ENCODE assay signal across 8 cellular contexts in genomic region chr19:55116232-55117062, GRCh38. TPM values are rescaled to one million over a fixed set of nuclear protein-coding genes. Genes with fewer than 3 reads are reported as not detected.
DNase-seq lines count a peak whose midpoint lies in the region; ATAC-seq and TF ChIP-seq lines count a peak whose summit lies in the region.

No MANE protein-coding gene starts in this region.

- peak overlapping the region; percentile 34; the same call in 1 of the 2 replicates for H2AFZ ChIP-seq in GM23248
- H2AFZ ChIP-seq in osteoblast (ENCODE audit: low read length): peak overlapping the region; percentile 75

- peak overlapping the region; percentile 95 for H3K27ac Mint-ChIP-seq in activated naive CD8-positive, alpha-beta T cell treated with anti-CD3 and anti-CD28 coated beads, Interleukin-2, amount 50 U/mL, for 24 hours

- intact Hi-C loops in Right ventricle myocardium superior (cut with DNase I): no loop called here

- TF ChIP-seq POLR2A in Raji (IDR thresholded peaks at IDR 0.05; ENCODE audit: insufficient read depth, low read depth, low read length): peak; percentile 59

- H3K27ac ChIP-seq in BLaER1 (peak overlapping the region; percentile 93), GM23248 (peak overlapping the region; percentile 76), osteoblast (ENCODE audit: low read depth, low read length) (peak overlapping the region; percentile 77), urinary bladder (ENCODE audit: low read depth) (peak overlapping the region; percentile 80)

- no peaks in the 10 kb centered on the region for H3K9me2 ChIP-seq in GM23248 (ENCODE audit: insufficient read depth)

- ATAC-seq in activated naive CD8-positive, alpha-beta T cell treated with anti-CD3 and anti-CD28 coated beads, Interleukin-2, amount 50 U/mL, for 24 hours: peak; percentile 58
- ATAC-seq in Right ventricle myocardium superior (ENCODE audit: poor library complexity) (peak; percentile 23), HG03439 (IDR thresholded peaks at IDR 0.05; ENCODE audit: unreplicated experiment) (no peak)

- no peaks in the 10 kb centered on the region for H3K9me3 Mint-ChIP-seq in activated naive CD8-positive, alpha-beta T cell treated with anti-CD3 and anti-CD28 coated beads, Interleukin-2, amount 50 U/mL, for 24 hours

- DNase-seq in GM23248 (peak; percentile 89), Right ventricle myocardium superior (peak; percentile 84), osteoblast (ENCODE audit: insufficient read length, low spot score, missing footprints) (peak; percentile 98)
- DNase-seq in activated naive CD8-positive, alpha-beta T cell treated with anti-CD3 and anti-CD28 coated beads, Interleukin-2, amount 50 U/mL, for 24 hours: peak; percentile 64

- H3K4me3 ChIP-seq in BLaER1 (peak overlapping the region; percentile 98), GM23248 (peak overlapping the region; percentile 93), osteoblast (ENCODE audit: insufficient read depth, low read length) (peak overlapping the region; percentile 94), urinary bladder (ENCODE audit: low read depth, low read length) (peak overlapping the region; percentile 96)

- H3K36me3 Mint-ChIP-seq in activated naive CD8-positive, alpha-beta T cell treated with anti-CD3 and anti-CD28 coated beads, Interleukin-2, amount 50 U/mL, for 24 hours (ENCODE audit: low read depth): peaks cover 10% of the 10 kb centered on the region

- H3K4me3 Mint-ChIP-seq in activated naive CD8-positive, alpha-beta T cell treated with anti-CD3 and anti-CD28 coated beads, Interleukin-2, amount 50 U/mL, for 24 hours: peak overlapping the region; percentile 100

- H3F3A ChIP-seq in GM23248 (ENCODE audit: insufficient read depth): no peaks in the 10 kb centered on the region; the same call in 1 of the 2 replicates

- H3K27me3 Mint-ChIP-seq in activated naive CD8-positive, alpha-beta T cell treated with anti-CD3 and anti-CD28 coated beads, Interleukin-2, amount 50 U/mL, for 24 hours: no peaks in the 10 kb centered on the region

- TF ChIP-seq CTCF in osteoblast (IDR thresholded peaks at IDR 0.05; ENCODE audit: extremely low read depth, low read depth, low read length): no peak

- H3K79me2 ChIP-seq in GM23248 (ENCODE audit: insufficient read depth) (peaks cover 56% of the 10 kb centered on the region), osteoblast (ENCODE audit: insufficient read depth, low read length) (peaks cover 57% of the 10 kb centered on the region)

- peaks cover 32% of the 10 kb centered on the region for H3K4me1 Mint-ChIP-seq in activated naive CD8-positive, alpha-beta T cell treated with anti-CD3 and anti-CD28 coated beads, Interleukin-2, amount 50 U/mL, for 24 hours

- WGBS in GM23248 (ENCODE audit: low coverage in 1 of 2, low lambda C conversion rate in 2 of 2, missing lambda C conversion rate in 2 of 2), 2 experiments: 1% methylated on average over 26 to 32 of the region's 32 CpGs
- WGBS in urinary bladder: under 1% methylated on average over 32 of the region's 32 CpGs

- no peaks in the 10 kb centered on the region for H3K9me3 ChIP-seq in BLaER1
- no peaks in the 10 kb centered on the region for H3K9me3 ChIP-seq in GM23248 (ENCODE audit: low read depth)
- no peaks in the 10 kb centered on the region for H3K9me3 ChIP-seq in osteoblast (ENCODE audit: low read depth, low read length)

- H3K27me3 ChIP-seq in BLaER1: no peaks in the 10 kb centered on the region
- H3K27me3 ChIP-seq in GM23248 (replicated peaks; ENCODE audit: insufficient read depth): no peaks in the 10 kb centered on the region
- no peaks in the 10 kb centered on the region for H3K27me3 ChIP-seq in osteoblast (ENCODE audit: insufficient read depth, low read length)

- peaks cover 23% of the 10 kb centered on the region for H3K36me3 ChIP-seq in BLaER1
- no peaks in the 10 kb centered on the region for H3K36me3 ChIP-seq in GM23248 (ENCODE audit: low read depth)
- peaks cover 4% of the 10 kb centered on the region for H3K36me3 ChIP-seq in osteoblast (ENCODE audit: insufficient read depth, low read length)
- no peaks in the 10 kb centered on the region for H3K36me3 ChIP-seq in urinary bladder (ENCODE audit: insufficient read depth)

- H4K20me1 ChIP-seq in BLaER1 (peaks cover 58% of the 10 kb centered on the region), GM23248 (ENCODE audit: insufficient read depth) (no peaks in the 10 kb centered on the region), osteoblast (ENCODE audit: insufficient read depth, low read length) (peaks cover 50% of the 10 kb centered on the region)

- in situ Hi-C loops in GM23248 (cut with MboI): no loop called here

- H3K4me1 ChIP-seq in BLaER1 (peaks cover 52% of the 10 kb centered on the region), GM23248 (ENCODE audit: insufficient read depth) (peaks cover 26% of the 10 kb centered on the region), osteoblast (ENCODE audit: insufficient read depth, low read length) (peaks cover 14% of the 10 kb centered on the region), urinary bladder (ENCODE audit: insufficient read depth) (no peaks in the 10 kb centered on the region)

- H3K9ac ChIP-seq in BLaER1 (peak overlapping the region; percentile 94), GM23248 (peak overlapping the region; percentile 90)

- peak overlapping the region; percentile 97 for H3K4me2 ChIP-seq in BLaER1
- H3K4me2 ChIP-seq in GM23248 (ENCODE audit: unreplicated experiment): peak overlapping the region; percentile 87
- H3K4me2 ChIP-seq in osteoblast (ENCODE audit: insufficient read depth, low read length): peak overlapping the region; percentile 97

RNA-seq across cellular contexts. Expression of gene PPP1R12C, which starts 1.0 kb away (rescaled TPM):
- 66.9 and 82.5 TPM in 2 replicates for total RNA-seq in GM23248 (2014; rRNA removed; shearing (Covaris generic))
- polyA plus RNA-seq in GM23248 (2016; fragmentation: Nextera tagmentation; extraction: Ambion mirVana) (16.4 and 17.3 TPM in 2 replicates), urinary bladder (219 TPM)
- total RNA-seq in Right ventricle myocardium superior (126 TPM), osteoblast (49.2 and 55.0 TPM in 2 replicates), urinary bladder (24.8 TPM)

RNA-seq across cellular contexts. Expression of gene TNNT1, which starts 32.6 kb away (rescaled TPM):
- 0.76 TPM in 1 of 2 replicates, not detected in the other for total RNA-seq in GM23248 (2014; rRNA removed; shearing (Covaris generic))
- polyA plus RNA-seq in GM23248 (2016; fragmentation: Nextera tagmentation; extraction: Ambion mirVana) (1.3 and 1.8 TPM in 2 replicates), urinary bladder (not detected)
- total RNA-seq in Right ventricle myocardium superior (54.1 TPM), osteoblast (0.29 TPM in 1 of 2 replicates, not detected in the other), urinary bladder (47.2 TPM)

RNA-seq across cellular contexts. Expression of gene EPS8L1, which starts 40.8 kb away (rescaled TPM):
- 0.76 and 1.3 TPM in 2 replicates for total RNA-seq in GM23248 (2014; rRNA removed; shearing (Covaris generic))
- polyA plus RNA-seq in GM23248 (2016; fragmentation: Nextera tagmentation; extraction: Ambion mirVana) (0.56 and 1.1 TPM in 2 replicates), urinary bladder (8.1 TPM)
- total RNA-seq in Right ventricle myocardium superior (0.83 TPM), osteoblast (0.29 and 1.1 TPM in 2 replicates), urinary bladder (3.0 TPM)

RNA-seq across cellular contexts. Expression of gene TNNI3, which starts 41.1 kb away (rescaled TPM):
- total RNA-seq in GM23248 (2014; rRNA removed; shearing (Covaris generic)): not detected in 2 replicates
- polyA plus RNA-seq in GM23248 (2016; fragmentation: Nextera tagmentation; extraction: Ambion mirVana) (0.35 TPM in 1 of 2 replicates, not detected in the other), urinary bladder (not detected)
- total RNA-seq in Right ventricle myocardium superior (4,564 TPM), osteoblast (not detected in 2 replicates), urinary bladder (not detected)

RNA-seq across cellular contexts. Expression of gene DNAAF3, which starts 50.0 kb away (rescaled TPM):
- 0.22 and 0.25 TPM in 2 replicates for total RNA-seq in GM23248 (2014; rRNA removed; shearing (Covaris generic))
- polyA plus RNA-seq in GM23248 (2016; fragmentation: Nextera tagmentation; extraction: Ambion mirVana) (0.39 and 0.47 TPM in 2 replicates), urinary bladder (0.62 TPM)
- total RNA-seq in Right ventricle myocardium superior (0.59 TPM), osteoblast (0.59 and 0.72 TPM in 2 replicates), urinary bladder (0.37 TPM)

Comparison
In these comparisons a context has a peak if more than half of its experiments do, and no peak if none do; other contexts are left out.
1. RNA of gene TNNT1, which starts 32.6 kb away (total RNA-seq): 54.1 TPM in Right ventricle myocardium superior (single experiment) and 47.2 TPM in urinary bladder (single experiment); 0.76 TPM in GM23248 and 0.29 TPM in osteoblast; every median in the first group is over 10 times any median in the second.
2. Peak in every context shown above with its lines, with median percentiles within 50 percentile points of each other: H3K27ac ChIP-seq, H3K4me2 ChIP-seq, H3K4me3 ChIP-seq and DNase-seq.